ENCODE assay signal across 15 cellular contexts in the genomic region with DNA sequence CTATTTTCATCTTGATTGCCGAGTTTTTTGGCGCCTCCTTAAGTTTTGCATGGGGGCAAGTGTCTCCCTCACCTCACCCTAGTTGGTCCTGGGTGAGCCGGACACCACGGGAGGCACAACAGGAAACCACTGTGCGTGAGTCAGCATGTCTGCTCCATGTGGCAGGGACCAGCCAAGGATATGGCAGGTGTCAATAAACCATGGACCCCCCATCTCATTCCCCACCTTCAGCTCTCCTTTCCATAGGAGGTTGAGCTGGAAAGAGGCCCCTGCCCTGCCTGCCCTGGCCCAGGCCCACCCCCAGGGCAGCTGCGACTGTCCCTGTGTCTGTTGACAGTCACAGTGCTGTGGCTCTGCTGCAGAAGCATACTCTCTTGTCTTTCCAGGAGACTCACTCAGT. TPM values are rescaled to one million over a fixed set of nuclear protein-coding genes. Genes with fewer than 3 reads are reported as not detected.
"Had no signal": no experiment of that assay in that cellular context is flagged by ENCODE, and none has a peak within 500 bp of the region (broad histone marks: within the 10 kb centered on the region; RNA-seq: fewer than 3 reads in every experiment).

No MANE protein-coding gene starts in this region.

- H3K27me3 ChIP-seq: cardiac muscle cell, colonic mucosa, foreskin keratinocyte, tibial artery, uterus had no signal

- H3K4me1 ChIP-seq: colonic mucosa, uterus had no signal

- H3K27ac ChIP-seq: cardiac muscle cell, colonic mucosa, foreskin keratinocyte, tibial artery, uterus had no signal

- H3K9me3 ChIP-seq: colonic mucosa, tibial artery, uterus had no signal

- FAIRE-seq: astrocyte, endothelial cell of umbilical vein had no signal

- H3K36me3 ChIP-seq: cardiac muscle cell, colonic mucosa, uterus had no signal

- H3K4me3 ChIP-seq: cardiac muscle cell, colonic mucosa, lung, tibial artery, uterus had no signal

- ATAC-seq: foreskin keratinocyte, left colon had no signal

- DNase-seq: activated CD4-positive, alpha-beta T cell treated with anti-CD3 and anti-CD28 coated beads, Interleukin-2, amount 50 U/mL, for 48 hours; activated CD4-positive, CD25-positive, alpha-beta regulatory T cell treated with anti-CD3 and anti-CD28 coated beads, Interleukin-2, amount 50 U/mL, for 72 hours; colonic mucosa; effector CD4-positive, alpha-beta T cell; foreskin keratinocyte; head of caudate nucleus; left colon; midbrain; retina; tibial artery; uterus had no signal

RNA-seq across cellular contexts. Expression of a gene that starts 3.7 kb away (rescaled TPM):
- total RNA-seq: endothelial cell of umbilical vein had no signal
